In genomic region chrX:23317799-23318724, GRCh38 we compare ENCODE assay signal across 8 cellular contexts. TPM values are rescaled to one million over a fixed set of nuclear protein-coding genes. Genes with fewer than 3 reads are reported as not detected.
A peak's percentile ranks its signal among the peaks of the same experiment; 100 is the strongest.
DNase-seq lines count a peak whose midpoint lies in the region; ATAC-seq and TF ChIP-seq lines count a peak whose summit lies in the region.

No MANE protein-coding gene starts in this region.

- no peak for ATAC-seq in activated naive CD8-positive, alpha-beta T cell treated with anti-CD3 and anti-CD28 coated beads, Interleukin-2, amount 50 U/mL, for 24 hours

- H3K4me3 Mint-ChIP-seq in activated naive CD8-positive, alpha-beta T cell treated with anti-CD3 and anti-CD28 coated beads, Interleukin-2, amount 50 U/mL, for 24 hours: no peak overlapping the region

- TF ChIP-seq POLR2A in NB4 (IDR thresholded peaks at IDR 0.05; ENCODE audit: extremely low read depth, insufficient read length): no peak

- H3K36me3 Mint-ChIP-seq in activated naive CD8-positive, alpha-beta T cell treated with anti-CD3 and anti-CD28 coated beads, Interleukin-2, amount 50 U/mL, for 24 hours (ENCODE audit: low read depth): no peaks in the 10 kb centered on the region

- TF ChIP-seq CTCF in NB4 (IDR thresholded peaks at IDR 0.05; ENCODE audit: low read depth, low read length): peak; percentile 78

- peak; percentile 7 for DNase-seq in activated gamma-delta T cell treated with Interleukin-2 at 50 U/mL for 16 hours
- no peak for DNase-seq in activated gamma-delta T cell (lab: John Stamatoyannopoulos, UW)
- peak; percentile 1 for DNase-seq in HCEC 1CT
- peak; percentile 40 for DNase-seq in NB4 (ENCODE audit: low read depth)
- DNase-seq in activated naive CD8-positive, alpha-beta T cell treated with anti-CD3 and anti-CD28 coated beads, Interleukin-2, amount 50 U/mL, for 24 hours: peak; percentile 40
- peak; percentile 30 for DNase-seq in kidney tubule cell (ENCODE audit: low spot score)
- DNase-seq in NCI-H1694 (lab: John Stamatoyannopoulos, UW): no peak
- DNase-seq in G401 (ENCODE audit: low spot score): no peak

- no peaks in the 10 kb centered on the region for H3K4me1 Mint-ChIP-seq in activated naive CD8-positive, alpha-beta T cell treated with anti-CD3 and anti-CD28 coated beads, Interleukin-2, amount 50 U/mL, for 24 hours

- no peak overlapping the region for H3K27ac Mint-ChIP-seq in activated naive CD8-positive, alpha-beta T cell treated with anti-CD3 and anti-CD28 coated beads, Interleukin-2, amount 50 U/mL, for 24 hours

- no peak overlapping the region for H3K4me3 ChIP-seq in NB4 (ENCODE audit: low read depth, low read length)

- H3K9me3 Mint-ChIP-seq in activated naive CD8-positive, alpha-beta T cell treated with anti-CD3 and anti-CD28 coated beads, Interleukin-2, amount 50 U/mL, for 24 hours: no peaks in the 10 kb centered on the region

- in situ Hi-C loops in G401 (cut with HindIII; ENCODE audit: low sequenced_read_pairs): no loop called here

- H3K27me3 Mint-ChIP-seq in activated naive CD8-positive, alpha-beta T cell treated with anti-CD3 and anti-CD28 coated beads, Interleukin-2, amount 50 U/mL, for 24 hours: peaks cover 2% of the 10 kb centered on the region

RNA-seq across cellular contexts. Expression of gene PTCHD1, which starts 16.6 kb away (rescaled TPM):
- total RNA-seq in G401 (2014; rRNA removed; shearing (Covaris generic)): not detected in 2 replicates

Comparison
In these comparisons a context has a peak if more than half of its experiments do, and no peak if none do; other contexts are left out.
1. DNase-seq: peak in activated gamma-delta T cell treated with Interleukin-2 at 50 U/mL for 16 hours (single experiment), HCEC 1CT (single experiment), NB4 (single experiment), activated naive CD8-positive, alpha-beta T cell treated with anti-CD3 and anti-CD28 coated beads, Interleukin-2, amount 50 U/mL, for 24 hours (single experiment) and kidney tubule cell (single experiment); none in activated gamma-delta T cell (single experiment), NCI-H1694 (single experiment) and G401 (single experiment).